Comparison of ENCODE assay signal across 28 cellular contexts in genomic region chr9:97672403-97672802, GRCh38.
"Had no signal": no experiment of that assay in that cellular context is flagged by ENCODE, and none has a peak within 500 bp of the region (broad histone marks: within the 10 kb centered on the region; RNA-seq: fewer than 3 reads in every experiment).

No MANE protein-coding gene starts in this region.

- H3K4me3 ChIP-seq: esophagus muscularis mucosa, gastrocnemius medialis, heart right ventricle had no signal

- H3K4me1 ChIP-seq: esophagus muscularis mucosa, foreskin keratinocyte, gastrocnemius medialis had no signal

- H3K27ac Mint-ChIP-seq: activated CD4-positive, alpha-beta memory T cell treated with anti-CD3 and anti-CD28 coated beads for 36 hours; activated CD4-positive, alpha-beta T cell treated with anti-CD3 and anti-CD28 coated beads for 36 hours; activated CD4-positive, alpha-beta T cell treated with anti-CD3 and anti-CD28 coated beads, Interleukin-2, amount 10 ng/mL, durations not matched to agents 24 days and 14 days; activated CD8-positive, alpha-beta T cell treated with anti-CD3 and anti-CD28 coated beads, Interleukin-2, amount 10 ng/mL, durations not matched to agents 7 days and 5 days; activated naive CD8-positive, alpha-beta T cell; effector memory CD8-positive, alpha-beta T cell had no signal

- H3K27ac ChIP-seq: esophagus muscularis mucosa, foreskin keratinocyte, gastrocnemius medialis, heart right ventricle had no signal

- H3K27me3 ChIP-seq: esophagus muscularis mucosa, foreskin keratinocyte, gastrocnemius medialis, heart right ventricle had no signal

- DNase-seq: activated CD4-positive, alpha-beta memory T cell treated with anti-CD3 and anti-CD28 coated beads for 36 hours; activated CD4-positive, alpha-beta T cell treated with anti-CD3 and anti-CD28 coated beads for 36 hours; activated CD4-positive, alpha-beta T cell treated with anti-CD3 and anti-CD28 coated beads, Interleukin-2, amount 10 ng/mL, durations not matched to agents 24 days and 14 days; activated CD4-positive, CD25-positive, alpha-beta regulatory T cell; activated CD4-positive, CD25-positive, alpha-beta regulatory T cell treated with anti-CD3 and anti-CD28 coated beads, Interleukin-2, amount 50 U/mL, for 72 hours; activated CD8-positive, alpha-beta memory T cell treated with anti-CD3 and anti-CD28 coated beads, Interleukin-2, amount 50 U/mL, for 48 hours; activated CD8-positive, alpha-beta T cell treated with anti-CD3 and anti-CD28 coated beads, Interleukin-2, amount 10 ng/mL, durations not matched to agents 7 days and 5 days; activated effector memory CD4-positive, alpha-beta T cell treated with Interleukin-2 at 50 U/mL for 16 hours; activated gamma-delta T cell treated with Interleukin-2 at 50 U/mL for 16 hours; activated naive CD4-positive, alpha-beta T cell treated with anti-CD3 and anti-CD28 coated beads, Interleukin-2, amount 50 U/mL, for 16 hours; activated naive CD4-positive, alpha-beta T cell treated with Interleukin-2 at 50 U/mL for 16 hours; activated T-cell treated with anti-CD3 and anti-CD28 coated beads for 4 hours; activated T-cell treated with anti-CD3 and anti-CD28 coated beads, Interleukin-2, amount 50 U/mL, for 4 hours; amniotic stem cell; anterior cingulate cortex; caudate nucleus; cortex of kidney; dermis blood vessel endothelial cell; effector CD4-positive, alpha-beta T cell; effector memory CD8-positive, alpha-beta T cell; erythroblast; foreskin keratinocyte; gastrocnemius medialis; heart right ventricle; T-helper 2 cell had no signal

- H3K27me3 Mint-ChIP-seq: activated CD4-positive, alpha-beta memory T cell treated with anti-CD3 and anti-CD28 coated beads for 36 hours; activated CD4-positive, alpha-beta T cell treated with anti-CD3 and anti-CD28 coated beads for 36 hours; activated CD4-positive, alpha-beta T cell treated with anti-CD3 and anti-CD28 coated beads, Interleukin-2, amount 10 ng/mL, durations not matched to agents 24 days and 14 days; activated naive CD8-positive, alpha-beta T cell; activated T-helper 17 cell treated with anti-CD3 and anti-CD28 coated beads, Interleukin-2, amount 50 U/mL, for 72 hours; effector memory CD8-positive, alpha-beta T cell had no signal

- H3K9me3 ChIP-seq: esophagus muscularis mucosa, gastrocnemius medialis, heart right ventricle had no signal

- ATAC-seq: activated CD4-positive, alpha-beta T cell treated with anti-CD3 and anti-CD28 coated beads for 36 hours; activated CD8-positive, alpha-beta T cell treated with anti-CD3 and anti-CD28 coated beads, Interleukin-2, amount 10 ng/mL, durations not matched to agents 7 days and 5 days; activated T-cell treated with anti-CD3 and anti-CD28 coated beads, Interleukin-2, amount 50 U/mL, for 4 hours; activated T-helper 17 cell treated with anti-CD3 and anti-CD28 coated beads, Interleukin-2, amount 50 U/mL, for 72 hours; effector memory CD8-positive, alpha-beta T cell; foreskin keratinocyte; gastrocnemius medialis; heart right ventricle had no signal

- H3K4me3 Mint-ChIP-seq: activated CD4-positive, alpha-beta memory T cell treated with anti-CD3 and anti-CD28 coated beads for 36 hours; activated CD4-positive, alpha-beta T cell treated with anti-CD3 and anti-CD28 coated beads for 36 hours; activated CD4-positive, alpha-beta T cell treated with anti-CD3 and anti-CD28 coated beads, Interleukin-2, amount 10 ng/mL, durations not matched to agents 24 days and 14 days; activated CD8-positive, alpha-beta T cell treated with anti-CD3 and anti-CD28 coated beads, Interleukin-2, amount 10 ng/mL, durations not matched to agents 7 days and 5 days; activated naive CD8-positive, alpha-beta T cell; activated T-cell treated with anti-CD3 and anti-CD28 coated beads, Interleukin-2, amount 50 U/mL, for 4 hours; activated T-helper 17 cell treated with anti-CD3 and anti-CD28 coated beads, Interleukin-2, amount 50 U/mL, for 72 hours; effector memory CD8-positive, alpha-beta T cell had no signal

- H3K9me3 Mint-ChIP-seq: activated CD4-positive, alpha-beta memory T cell treated with anti-CD3 and anti-CD28 coated beads for 36 hours; activated CD4-positive, alpha-beta T cell treated with anti-CD3 and anti-CD28 coated beads, Interleukin-2, amount 10 ng/mL, durations not matched to agents 24 days and 14 days; activated T-cell treated with anti-CD3 and anti-CD28 coated beads, Interleukin-2, amount 50 U/mL, for 4 hours; activated T-helper 17 cell treated with anti-CD3 and anti-CD28 coated beads, Interleukin-2, amount 50 U/mL, for 72 hours; effector memory CD8-positive, alpha-beta T cell had no signal
